12 cellular contexts compared by ENCODE assay signal in genomic region chr4:122224348-122224747, GRCh38.
DNase-seq lines count a peak whose midpoint lies in the region; ATAC-seq, FAIRE-seq and TF ChIP-seq lines count a peak whose summit lies in the region.
"Had no signal": no experiment of that assay in that cellular context is flagged by ENCODE, and none has a peak within 500 bp of the region (broad histone marks: within the 10 kb centered on the region; RNA-seq: fewer than 3 reads in every experiment).

No MANE protein-coding gene starts in this region.

- H3K9me3 ChIP-seq in MM.1S (replicated peaks; ENCODE audit: insufficient read depth, low read length) (no peaks in the 10 kb centered on the region), psoas muscle (no peaks in the 10 kb centered on the region)
- H3K9me3 ChIP-seq: Caco-2, gastroesophageal sphincter, neutrophil had no signal

- no peak overlapping the region for H3K4me3 ChIP-seq in MM.1S (ENCODE audit: low read length)
- no peak overlapping the region for H3K4me3 ChIP-seq in bronchial epithelial cell (ENCODE audit: low read depth, low read length)
- H3K4me3 ChIP-seq in psoas muscle = no peak overlapping the region
- H3K4me3 ChIP-seq: gastroesophageal sphincter had no signal

- intact Hi-C loops in activated naive CD4-positive, alpha-beta T cell treated with anti-CD3 and anti-CD28 coated beads for 36 hours (cut with micrococcal nuclease) = loop anchor here (1.0 to 2.0 kb wide), 3 partner anchors 274 to 352 kb away; no protein-coding TSS in a partner anchor
- intact Hi-C loops in psoas muscle (cut with DNase I) = loop anchor here in 1 of 2 donors (5.0 kb wide), 1 partner anchor 322 kb away; no protein-coding TSS in a partner anchor
- intact Hi-C loops in posterior cingulate gyrus (cut with DNase I) = no loop called here

- no peaks in the 10 kb centered on the region for H3K4me1 Mint-ChIP-seq in activated naive CD4-positive, alpha-beta T cell treated with anti-CD3 and anti-CD28 coated beads for 36 hours (ENCODE audit: low read depth)

- H3K9me2 ChIP-seq in MM.1S (replicated peaks; ENCODE audit: insufficient read depth, low read length) = no peaks in the 10 kb centered on the region

- TF ChIP-seq CTCF in MM.1S (IDR thresholded peaks at IDR 0.05; ENCODE audit: low read length) (peak; percentile 38), bronchial epithelial cell (IDR thresholded peaks at IDR 0.05; ENCODE audit: insufficient read depth, low read length, severe bottlenecking) (no peak), psoas muscle (IDR thresholded peaks at IDR 0.05) (peak; percentile 22)

- ATAC-seq in psoas muscle = no peak
- no peak for ATAC-seq in HG03045 (IDR thresholded peaks at IDR 0.05; ENCODE audit: unreplicated experiment)
- ATAC-seq in HG03469 (IDR thresholded peaks at IDR 0.05; ENCODE audit: unreplicated experiment) = no peak
- ATAC-seq: gastroesophageal sphincter had no signal

- no peaks in the 10 kb centered on the region for H4K20me1 ChIP-seq in MM.1S (ENCODE audit: insufficient read depth, low read length)

- peak; percentile 35 for DNase-seq in activated naive CD4-positive, alpha-beta T cell treated with anti-CD3 and anti-CD28 coated beads for 36 hours
- DNase-seq in activated naive CD4-positive, alpha-beta T cell (lab: John Stamatoyannopoulos, UW) = no peak
- DNase-seq in MM.1S (peak; percentile 9), bronchial epithelial cell (ENCODE audit: low read depth) (peak; percentile 3), psoas muscle (no peak), posterior cingulate gyrus (no peak)
- DNase-seq: NCI-H446 treated with DMSO at 0.1 percent for 48 hours had no signal

- H3K36me3 Mint-ChIP-seq in activated naive CD4-positive, alpha-beta T cell treated with anti-CD3 and anti-CD28 coated beads for 36 hours (ENCODE audit: low read depth) = peaks cover 7% of the 10 kb centered on the region

- H3K27ac Mint-ChIP-seq in activated naive CD4-positive, alpha-beta T cell treated with anti-CD3 and anti-CD28 coated beads for 36 hours = no peak overlapping the region

- no peak overlapping the region for H3K4me2 ChIP-seq in MM.1S (ENCODE audit: low read depth, low read length)

- no peaks in the 10 kb centered on the region for H3K27me3 Mint-ChIP-seq in activated naive CD4-positive, alpha-beta T cell treated with anti-CD3 and anti-CD28 coated beads for 36 hours (ENCODE audit: low read depth)

- no peak overlapping the region for H3K4me3 Mint-ChIP-seq in activated naive CD4-positive, alpha-beta T cell treated with anti-CD3 and anti-CD28 coated beads for 36 hours

- H2AFZ ChIP-seq in MM.1S (ENCODE audit: low read length) = no peak overlapping the region

- FAIRE-seq in bronchial epithelial cell (lab: Jason Lieb, UNC) = no peak

- no peaks in the 10 kb centered on the region for H3F3A ChIP-seq in MM.1S (ENCODE audit: insufficient read depth, low read length)

- H3K36me3 ChIP-seq in MM.1S (replicated peaks; ENCODE audit: insufficient read depth, low read length) (peaks cover 4% of the 10 kb centered on the region; the same call in 1 of the 2 replicates), bronchial epithelial cell (ENCODE audit: control insufficient read depth, insufficient read depth, low read length) (peaks cover 1% of the 10 kb centered on the region), psoas muscle (ENCODE audit: insufficient read depth in 1 of 2, low read depth in 1 of 2) (peaks cover 0 to 81% of the 10 kb centered on the region in 2 donors)

- no peaks in the 10 kb centered on the region for H3K79me2 ChIP-seq in MM.1S (ENCODE audit: low read length)

- no peaks in the 10 kb centered on the region for H3K9me3 Mint-ChIP-seq in activated naive CD4-positive, alpha-beta T cell treated with anti-CD3 and anti-CD28 coated beads for 36 hours

- WGBS in psoas muscle, 3 donors = 70 to 76% (median 73%) methylated on average over 4 of the region's 4 CpGs

- CTCF ChIA-PET in activated naive CD4-positive, alpha-beta T cell treated with anti-CD3 and anti-CD28 coated beads for 36 hours (lab: Charles Lee) = interaction anchor here (0.6 to 1.3 kb wide), 2 partner anchors 93 to 324 kb away, joined by 3 to 6 read pairs; no protein-coding TSS in a partner anchor

- no peak overlapping the region for H3K9ac ChIP-seq in MM.1S (ENCODE audit: low read length)

- H3K27ac ChIP-seq in MM.1S (ENCODE audit: low read length) (no peak overlapping the region), psoas muscle (no peak overlapping the region)
- H3K27ac ChIP-seq: gastroesophageal sphincter, neutrophil had no signal

- H3K4me1 ChIP-seq in MM.1S (ENCODE audit: low read length) (no peaks in the 10 kb centered on the region), psoas muscle (no peaks in the 10 kb centered on the region)
- H3K4me1 ChIP-seq: Caco-2, gastroesophageal sphincter had no signal

- H3K27me3 ChIP-seq in MM.1S (replicated peaks; ENCODE audit: insufficient read depth, low read length) (no peaks in the 10 kb centered on the region), bronchial epithelial cell (ENCODE audit: control insufficient read depth, insufficient read depth, low read length) (no peaks in the 10 kb centered on the region), psoas muscle (ENCODE audit: insufficient read depth in 3 of 3, low read length in 2 of 3) (no peaks in the 10 kb centered on the region)
- H3K27me3 ChIP-seq: gastroesophageal sphincter, neutrophil had no signal

Comparison
In these comparisons a context has a peak if more than half of its experiments do, and no peak if none do; other contexts are left out.
1. DNase-seq: peak in activated naive CD4-positive, alpha-beta T cell treated with anti-CD3 and anti-CD28 coated beads for 36 hours (single experiment), MM.1S (single experiment) and bronchial epithelial cell (single experiment); none in activated naive CD4-positive, alpha-beta T cell (0 of 4), psoas muscle (0 of 2) and posterior cingulate gyrus (0 of 10).